ENCODE assay signal across 1 cellular context in the genomic region with DNA sequence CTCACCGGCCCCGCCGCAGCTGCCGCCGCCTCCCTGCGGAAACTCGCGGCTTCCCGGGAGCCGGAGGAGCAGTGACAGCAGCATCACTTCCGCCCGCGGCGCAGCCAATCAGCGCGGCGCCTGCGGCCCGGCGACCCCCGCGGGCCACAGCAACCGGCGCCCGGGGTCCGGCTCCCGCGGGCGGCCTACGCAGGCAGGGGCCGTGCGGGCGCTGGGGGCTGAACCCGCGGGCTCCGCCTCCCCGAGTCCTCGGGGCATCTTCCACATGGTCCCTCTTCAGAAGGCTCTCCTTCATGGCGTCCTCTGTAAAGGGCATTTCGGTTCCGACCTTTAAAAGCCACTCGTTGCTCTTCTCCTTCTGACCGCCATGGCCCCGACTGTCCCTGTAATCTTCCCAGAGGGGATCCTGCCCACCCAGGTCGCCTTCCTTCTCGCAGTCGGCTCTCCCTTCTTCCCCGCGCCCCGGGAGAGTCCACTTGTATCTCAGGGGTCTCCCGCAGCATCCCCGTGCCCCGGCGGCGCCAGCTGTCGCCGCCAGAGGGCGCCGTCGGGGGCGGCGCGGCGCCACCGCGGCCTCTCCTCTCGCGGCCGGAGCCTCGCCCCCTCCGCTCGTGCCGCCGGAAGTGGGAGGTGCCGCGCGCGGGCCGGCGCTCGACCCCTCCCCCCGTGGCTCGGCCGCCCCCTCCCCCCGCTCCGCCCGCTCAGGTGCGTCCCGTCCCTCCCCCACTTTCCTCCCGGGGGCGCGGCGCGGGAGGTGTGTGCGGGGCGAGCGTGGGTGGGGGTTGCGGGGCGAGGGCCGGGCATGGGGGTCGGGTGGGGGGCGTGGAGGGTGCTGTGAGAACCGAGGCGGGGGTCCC.
TF ChIP-seq lines count a peak whose summit lies in the region.

TSS of gene PCSK7 (minus strand) at position 52 of the 857 bp plus-strand sequence. CDS start 2,229 bp downstream, outside the sequence.
TSS of gene RNF214 (plus strand) at position 650 of the 857 bp plus-strand sequence. CDS start 1,602 bp downstream, outside the sequence.

TF ChIP-seq in IMR-90, 13 proteins besides CTCF, POLR2A, EP300 and RAD21:
- TF ChIP-seq RFX5 (IDR thresholded peaks at IDR 0.05; ENCODE audit: low read depth, low read length): peak; percentile 65; the same call in 1 of the 2 replicates
- TF ChIP-seq MAFK (IDR thresholded peaks at IDR 0.05; ENCODE audit: low read depth, low read length): no peak
- TF ChIP-seq MAZ (IDR thresholded peaks at IDR 0.05; ENCODE audit: borderline replicate concordance, low read depth, low read length): peak; percentile 93
- peak; percentile 88 for TF ChIP-seq BHLHE40 (IDR thresholded peaks at IDR 0.05; ENCODE audit: low read depth, low read length)
- TF ChIP-seq, protein P1, sequence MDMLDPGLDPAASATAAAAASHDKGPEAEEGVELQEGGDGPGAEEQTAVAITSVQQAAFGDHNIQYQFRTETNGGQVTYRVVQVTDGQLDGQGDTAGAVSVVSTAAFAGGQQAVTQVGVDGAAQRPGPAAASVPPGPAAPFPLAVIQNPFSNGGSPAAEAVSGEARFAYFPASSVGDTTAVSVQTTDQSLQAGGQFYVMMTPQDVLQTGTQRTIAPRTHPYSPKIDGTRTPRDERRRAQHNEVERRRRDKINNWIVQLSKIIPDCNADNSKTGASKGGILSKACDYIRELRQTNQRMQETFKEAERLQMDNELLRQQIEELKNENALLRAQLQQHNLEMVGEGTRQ (IDR thresholded peaks at IDR 0.05; ENCODE audit: low read depth, low read length): 0 out of 2 replicates have a peak, but pooled peaks have one; percentile 20
- peak; percentile 75; the same call in 1 of the 2 replicates for TF ChIP-seq MXI1 (IDR thresholded peaks at IDR 0.05; ENCODE audit: borderline replicate concordance, low read depth, low read length)
- peak; percentile 61; the same call in 1 of the 2 replicates for TF ChIP-seq CHD1 (IDR thresholded peaks at IDR 0.05; ENCODE audit: low read depth, low read length)
- TF ChIP-seq, protein P2, sequence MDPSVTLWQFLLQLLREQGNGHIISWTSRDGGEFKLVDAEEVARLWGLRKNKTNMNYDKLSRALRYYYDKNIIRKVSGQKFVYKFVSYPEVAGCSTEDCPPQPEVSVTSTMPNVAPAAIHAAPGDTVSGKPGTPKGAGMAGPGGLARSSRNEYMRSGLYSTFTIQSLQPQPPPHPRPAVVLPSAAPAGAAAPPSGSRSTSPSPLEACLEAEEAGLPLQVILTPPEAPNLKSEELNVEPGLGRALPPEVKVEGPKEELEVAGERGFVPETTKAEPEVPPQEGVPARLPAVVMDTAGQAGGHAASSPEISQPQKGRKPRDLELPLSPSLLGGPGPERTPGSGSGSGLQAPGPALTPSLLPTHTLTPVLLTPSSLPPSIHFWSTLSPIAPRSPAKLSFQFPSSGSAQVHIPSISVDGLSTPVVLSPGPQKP (IDR thresholded peaks at IDR 0.05; ENCODE audit: borderline replicate concordance, low read depth, low read length): no peak
- TF ChIP-seq FOS (IDR thresholded peaks at IDR 0.05; ENCODE audit: low read depth, low read length): no peak
- TF ChIP-seq NFE2L2 (IDR thresholded peaks at IDR 0.05; ENCODE audit: low read depth, low read length): no peak
- TF ChIP-seq SMC3 (IDR thresholded peaks at IDR 0.05; ENCODE audit: low read depth, low read length): peak; percentile 66
- TF ChIP-seq CEBPB (IDR thresholded peaks at IDR 0.05; ENCODE audit: low read depth, low read length): no peak
- no peak for TF ChIP-seq RCOR1 (IDR thresholded peaks at IDR 0.05; ENCODE audit: insufficient replicate concordance, low read length)
TF ChIP-seq in IMR-90: peak in this region for 7.
